In the genomic region with DNA sequence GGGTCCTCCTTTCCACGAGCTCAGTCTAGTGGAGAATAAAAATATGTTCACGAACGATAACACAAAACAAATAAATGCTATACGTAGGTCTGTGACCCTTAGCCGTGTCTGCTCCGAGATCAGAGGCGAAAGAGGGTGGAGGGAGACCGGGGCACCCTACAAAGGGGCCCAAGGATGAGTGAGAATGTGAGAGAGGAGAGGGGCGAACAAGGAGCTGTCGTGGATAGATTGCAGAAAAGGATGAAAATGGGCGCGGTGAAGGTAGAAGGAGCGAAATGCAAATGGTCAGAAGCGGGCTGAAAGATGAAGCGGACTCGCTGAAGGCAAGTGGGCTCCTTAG, we compare ENCODE assay signal across 8 cellular contexts.
A peak's percentile ranks its signal among the peaks of the same experiment; 100 is the strongest.
DNase-seq lines count a peak whose midpoint lies in the region; ATAC-seq lines count a peak whose summit lies in the region.

No MANE protein-coding gene starts in this region.

- peak overlapping the region; percentile 54 for H2AFZ ChIP-seq in neuron (ENCODE audit: low read depth, low read length)

- H3K9ac ChIP-seq in endocrine pancreas (ENCODE audit: control insufficient read depth, insufficient read depth, low read length): peak overlapping the region; percentile 81

- H3K4me3 ChIP-seq in endocrine pancreas (ENCODE audit: control insufficient read depth, insufficient read depth, low read length) (peak overlapping the region; percentile 91), neuron (ENCODE audit: low read length) (peak overlapping the region; percentile 62)

- DNase-seq in NK-92 (lab: John Stamatoyannopoulos, UW; ENCODE audit: unreplicated experiment) (no peak), NCI-H226 (no peak), ecto neural progenitor cell (ENCODE audit: low spot score) (no peak), kidney glomerular epithelial cell (lab: John Stamatoyannopoulos, UW) (no peak)

- H3K4me1 ChIP-seq in endocrine pancreas (ENCODE audit: control insufficient read depth, insufficient read depth, low read length) (peaks cover 10% of the 10 kb centered on the region), neuron (ENCODE audit: insufficient read depth, low read length) (no peaks in the 10 kb centered on the region)

- H3K9me3 ChIP-seq in KOPT-K1 (ENCODE audit: insufficient read depth, low read length, poor library complexity, severe bottlenecking) (no peaks in the 10 kb centered on the region), endocrine pancreas (ENCODE audit: control insufficient read depth, low read length) (no peaks in the 10 kb centered on the region), neuron (ENCODE audit: low read length) (no peaks in the 10 kb centered on the region)

- H3K27ac ChIP-seq in KOPT-K1 (ENCODE audit: low read depth, low read length, poor library complexity, severe bottlenecking): peak overlapping the region; percentile 71

- peak; percentile 12 for ATAC-seq in GM21381 (IDR thresholded peaks at IDR 0.05; ENCODE audit: unreplicated experiment)

- peaks cover 6% of the 10 kb centered on the region; the same call in 1 of the 2 replicates for H3K36me3 ChIP-seq in KOPT-K1 (ENCODE audit: insufficient read depth, low read length)
- no peaks in the 10 kb centered on the region for H3K36me3 ChIP-seq in endocrine pancreas (ENCODE audit: control insufficient read depth, insufficient read depth, low read length)
- no peaks in the 10 kb centered on the region for H3K36me3 ChIP-seq in neuron (ENCODE audit: insufficient read depth, low read length)

- H3K27me3 ChIP-seq in endocrine pancreas (ENCODE audit: control insufficient read depth, insufficient read depth, low read length): no peaks in the 10 kb centered on the region
- peaks cover 11% of the 10 kb centered on the region for H3K27me3 ChIP-seq in neuron (ENCODE audit: insufficient read depth, low read length)
